In genomic region chr3:114527036-114527644, GRCh38 we compare ENCODE assay signal across 9 cellular contexts.
DNase-seq lines count a peak whose midpoint lies in the region; ATAC-seq and TF ChIP-seq lines count a peak whose summit lies in the region.
"Had no signal": no experiment of that assay in that cellular context is flagged by ENCODE, and none has a peak within 500 bp of the region (broad histone marks: within the 10 kb centered on the region; RNA-seq: fewer than 3 reads in every experiment).

No MANE protein-coding gene starts in this region.

- H3K4me3 ChIP-seq in GM12864 (ENCODE audit: low read depth, low read length), result no peak overlapping the region

- DNase-seq in A172 (ENCODE audit: low spot score) (peak; percentile 10), GM12864 (ENCODE audit: low read depth) (no peak), RPMI7951 (ENCODE audit: low read depth) (peak; percentile 26), germinal center (ENCODE audit: low spot score) (peak; percentile 3), DMS153 treated with DMSO at 0.1 percent for 48 hours (lab: John Stamatoyannopoulos, UW; ENCODE audit: unreplicated experiment) (no peak), NCI-H1105 (lab: John Stamatoyannopoulos, UW) (no peak)
- DNase-seq in activated T-cell treated with anti-CD3 and anti-CD28 coated beads, Interleukin-2, amount 50 U/mL, for 48 hours, result no peak
- DNase-seq: NCI-H1048 had no signal

- peak; percentile 63 for TF ChIP-seq CTCF in GM12864 (IDR thresholded peaks at IDR 0.05; ENCODE audit: low read depth, low read length, missing control alignments)

- ATAC-seq in HG03097 (IDR thresholded peaks at IDR 0.05; ENCODE audit: low FRiP score, unreplicated experiment), result no peak

Comparison
In these comparisons a context has a peak if more than half of its experiments do, and no peak if none do; other contexts are left out.
1. DNase-seq: peak in A172 (single experiment), RPMI7951 (single experiment) and germinal center (single experiment); none in GM12864 (single experiment), DMS153 treated with DMSO at 0.1 percent for 48 hours (single experiment), NCI-H1105 (single experiment) and activated T-cell treated with anti-CD3 and anti-CD28 coated beads, Interleukin-2, amount 50 U/mL, for 48 hours (0 of 2).